ENCODE assay signal across 1 cellular context in genomic region chr16:54165174-54165911, GRCh38.
TF ChIP-seq lines count a peak whose summit lies in the region.

No MANE protein-coding gene starts in this region.

TF ChIP-seq in HepG2, 621 proteins besides CTCF, POLR2A, EP300 and RAD21 (continued from another document and continues in another):
- TF ChIP-seq CEBPG (CRISPR knock-in tag; IDR thresholded peaks at IDR 0.05) (peak; percentile 74), ATF1 (CRISPR knock-in tag; IDR thresholded peaks at IDR 0.05) (peak; percentile 44; the same call in 1 of the 2 replicates), ZNF383 (CRISPR knock-in tag; IDR thresholded peaks at IDR 0.05; ENCODE audit: borderline replicate concordance) (peak; percentile 47; the same call in 1 of the 2 replicates), ZNF549 (CRISPR knock-in tag; IDR thresholded peaks at IDR 0.05) (peak; percentile 15; the same call in 1 of the 2 replicates), ARID5B (CRISPR knock-in tag; IDR thresholded peaks at IDR 0.05) (peak; percentile 98), ZNF784 (CRISPR knock-in tag; IDR thresholded peaks at IDR 0.05; ENCODE audit: borderline replicate concordance) (peak; percentile 74; the same call in 1 of the 2 replicates), PBX2 (CRISPR knock-in tag; IDR thresholded peaks at IDR 0.05) (peak; percentile 92), KDM3A (CRISPR knock-in tag; IDR thresholded peaks at IDR 0.05; ENCODE audit: low read depth) (peak; percentile 87; the same call in 1 of the 2 replicates), SMC3 (IDR thresholded peaks at IDR 0.05; ENCODE audit: low read length) (0 out of 2 replicates have a peak, but pooled peaks have one; percentile 0), ATF3 (CRISPR knock-in tag; IDR thresholded peaks at IDR 0.05) (peak; percentile 19; the same call in 1 of the 2 replicates), BCL6 (CRISPR knock-in tag; IDR thresholded peaks at IDR 0.05) (peak; percentile 94), ZNF34 (CRISPR knock-in tag; IDR thresholded peaks at IDR 0.05; ENCODE audit: borderline replicate concordance) (no peak), ZNF792 (CRISPR knock-in tag; IDR thresholded peaks at IDR 0.05) (peak; percentile 91; the same call in 1 of the 2 replicates), ZNF543 (CRISPR knock-in tag; IDR thresholded peaks at IDR 0.05) (peak; percentile 98), ZNF629 (CRISPR knock-in tag; conservative IDR thresholded peaks at IDR 0.05) (peak; percentile 57; the same call in 1 of the 2 replicates), NONO (IDR thresholded peaks at IDR 0.05) (no peak), NONO (CRISPR knock-in tag; conservative IDR thresholded peaks at IDR 0.05) (peak; percentile 76), MATR3 (CRISPR knock-in tag; IDR thresholded peaks at IDR 0.05) (no peak), USF2 (IDR thresholded peaks at IDR 0.05; ENCODE audit: low read depth, low read length) (no peak), USF2 (CRISPR knock-in tag; IDR thresholded peaks at IDR 0.05; ENCODE audit: borderline replicate concordance) (no peak), FOXJ3 (CRISPR knock-in tag; IDR thresholded peaks at IDR 0.05; ENCODE audit: borderline replicate concordance) (peak; percentile 95; the same call in 1 of the 2 replicates), THYN1 (CRISPR knock-in tag; IDR thresholded peaks at IDR 0.05; ENCODE audit: borderline replicate concordance, low read depth) (no peak), HNRNPLL (IDR thresholded peaks at IDR 0.05; ENCODE audit: low read depth, low read length, poor library complexity, severe bottlenecking) (no peak), FOXA3 (CRISPR knock-in tag; IDR thresholded peaks at IDR 0.05) (peak; percentile 92), ZNF614 (CRISPR knock-in tag; IDR thresholded peaks at IDR 0.05; ENCODE audit: borderline replicate concordance) (peak; percentile 88; the same call in 1 of the 2 replicates), PITX1 (CRISPR knock-in tag; IDR thresholded peaks at IDR 0.05) (peak; percentile 100), ZXDC (CRISPR knock-in tag; IDR thresholded peaks at IDR 0.05) (no peak), MIXL1 (CRISPR knock-in tag; IDR thresholded peaks at IDR 0.05) (peak; percentile 85; the same call in 1 of the 2 replicates), ZFX (CRISPR knock-in tag; IDR thresholded peaks at IDR 0.05; ENCODE audit: low read depth) (peak; percentile 96), THAP9 (CRISPR knock-in tag; IDR thresholded peaks at IDR 0.05; ENCODE audit: borderline replicate concordance) (peak; percentile 45; the same call in 1 of the 2 replicates), ZC3H13 (CRISPR knock-in tag; IDR thresholded peaks at IDR 0.05) (no peak), MXD4 (CRISPR knock-in tag; IDR thresholded peaks at IDR 0.05) (0 out of 2 replicates have a peak, but pooled peaks have one; percentile 15), ZNF644 (CRISPR knock-in tag; IDR thresholded peaks at IDR 0.05; ENCODE audit: low read depth) (peak; percentile 87), MLX (CRISPR knock-in tag; IDR thresholded peaks at IDR 0.05) (peak; percentile 76), ETS1 (CRISPR knock-in tag; IDR thresholded peaks at IDR 0.05) (no peak), ZNF687 (CRISPR knock-in tag; IDR thresholded peaks at IDR 0.05) (peak; percentile 99), MAFF (IDR thresholded peaks at IDR 0.05; ENCODE audit: low read depth, low read length) (no peak), CREBL2 (CRISPR knock-in tag; IDR thresholded peaks at IDR 0.05; ENCODE audit: borderline replicate concordance) (no peak), ASH2L (IDR thresholded peaks at IDR 0.05; ENCODE audit: insufficient read length, low read depth, low read length) (peak; percentile 82)
